In genomic region chr15:50909044-50909342, GRCh38 we compare ENCODE assay signal across 8 cellular contexts. TPM values are rescaled to one million over a fixed set of nuclear protein-coding genes. Genes with fewer than 3 reads are reported as not detected.
DNase-seq lines count a peak whose midpoint lies in the region; FAIRE-seq and TF ChIP-seq lines count a peak whose summit lies in the region.

No MANE protein-coding gene starts in this region.

- peak overlapping the region; percentile 100 for H3K4me3 Mint-ChIP-seq in activated naive CD4-positive, alpha-beta T cell treated with anti-CD3 and anti-CD28 coated beads, Interleukin-2, amount 50 U/mL, for 24 hours

- 0% methylated on average over 5 to 9 of the region's 9 CpGs for WGBS in testis, 2 donors

- H3K27ac ChIP-seq in keratinocyte (ENCODE audit: control insufficient read depth, insufficient read depth, low read length), result peak overlapping the region; percentile 89
- H3K27ac ChIP-seq in testis, result peak overlapping the region; percentile 89 to 97

- no peaks in the 10 kb centered on the region for H4K20me1 ChIP-seq in keratinocyte (ENCODE audit: control insufficient read depth, extremely low read depth, insufficient read depth, low read length)

- peaks cover 37% of the 10 kb centered on the region for H3K4me1 Mint-ChIP-seq in activated naive CD4-positive, alpha-beta T cell treated with anti-CD3 and anti-CD28 coated beads, Interleukin-2, amount 50 U/mL, for 24 hours

- no peak for DNase-seq in AG09309 (ENCODE audit: low read depth)
- DNase-seq in HFF-Myc (ENCODE audit: extremely low read depth, low read depth), result no peak
- no peak for DNase-seq in keratinocyte (ENCODE audit: low read depth, low spot score)
- DNase-seq in testis, result no peak
- no peak for DNase-seq in urothelium cell line (ENCODE audit: low spot score)
- no peak for DNase-seq in stimulated activated CD4-positive, alpha-beta T cell treated with anti-CD3 and anti-CD28 coated beads, Interleukin-1b, Interleukin-23, amount 100 ng/mL, for 48 hours
- no peak for DNase-seq in stimulated activated CD4-positive, alpha-beta T cell treated with anti-CD3 and anti-CD28 coated beads, Interleukin-15, amount 100 ng/mL, for 24 hours

- no peaks in the 10 kb centered on the region for H3K9me3 Mint-ChIP-seq in activated naive CD4-positive, alpha-beta T cell treated with anti-CD3 and anti-CD28 coated beads, Interleukin-2, amount 50 U/mL, for 24 hours

- FAIRE-seq in keratinocyte (lab: Jason Lieb, UNC), result no peak
- no peak for FAIRE-seq in urothelium cell line (lab: Jason Lieb, UNC)

- H3K36me3 ChIP-seq in keratinocyte (ENCODE audit: control insufficient read depth in 2 of 2, extremely low read depth in 1 of 2, insufficient read depth in 2 of 2, low read length in 2 of 2) (peaks cover 0 to 9% of the 10 kb centered on the region in 2 experiments), testis (ENCODE audit: low read depth, missing control alignments) (no peaks in the 10 kb centered on the region)

- H3K27ac Mint-ChIP-seq in activated naive CD4-positive, alpha-beta T cell treated with anti-CD3 and anti-CD28 coated beads, Interleukin-2, amount 50 U/mL, for 24 hours, result peak overlapping the region; percentile 98

- no peak for TF ChIP-seq CTCF in AG09309 (IDR thresholded peaks at IDR 0.05; ENCODE audit: control insufficient read depth, insufficient read depth, low read depth, low read length, missing control alignments)
- TF ChIP-seq CTCF in HFF-Myc (IDR thresholded peaks at IDR 0.05; ENCODE audit: low read depth, low read length, missing control alignments), result no peak
- no peak for TF ChIP-seq CTCF in keratinocyte (optimal IDR thresholded peaks at IDR 0.05 in 1 of 3, IDR thresholded peaks at IDR 0.05 in 1 of 3, conservative IDR thresholded peaks at IDR 0.05 in 1 of 3; ENCODE audit: extremely low read depth in 1 of 3, insufficient read depth in 2 of 3, low read length in 3 of 3)
- TF ChIP-seq CTCF in testis (IDR thresholded peaks at IDR 0.05), result no peak

- no peak for TF ChIP-seq POLR2A in testis (IDR thresholded peaks at IDR 0.05)

- H3K4me3 ChIP-seq in AG09309 (ENCODE audit: control insufficient read depth, low read depth, low read length), result peak overlapping the region; percentile 98
- H3K4me3 ChIP-seq in HFF-Myc (replicated peaks; ENCODE audit: low read depth, low read length), result peak overlapping the region; percentile 93
- peak overlapping the region; percentile 97 to 98 (median 98) for H3K4me3 ChIP-seq in keratinocyte (ENCODE audit: control insufficient read depth in 2 of 3, extremely low read depth in 1 of 3, insufficient read depth in 2 of 3, low read depth in 1 of 3, low read length in 3 of 3)
- peak overlapping the region; percentile 87 to 97 for H3K4me3 ChIP-seq in testis

- H2AFZ ChIP-seq in keratinocyte (ENCODE audit: control insufficient read depth, low read length), result peak overlapping the region; percentile 75

- H3K79me2 ChIP-seq in keratinocyte (ENCODE audit: control insufficient read depth, insufficient read depth, low read length), result peaks cover 14% of the 10 kb centered on the region

- H3K27me3 Mint-ChIP-seq in activated naive CD4-positive, alpha-beta T cell treated with anti-CD3 and anti-CD28 coated beads, Interleukin-2, amount 50 U/mL, for 24 hours, result no peaks in the 10 kb centered on the region

- H3K27me3 ChIP-seq in keratinocyte (ENCODE audit: control insufficient read depth, extremely low read depth, insufficient read depth, low read length) (no peaks in the 10 kb centered on the region), testis (no peaks in the 10 kb centered on the region)

- H3K9me1 ChIP-seq in keratinocyte (ENCODE audit: control insufficient read depth, extremely low read depth, insufficient read depth, low read length), result no peaks in the 10 kb centered on the region

- peak overlapping the region; percentile 97 for H3K4me2 ChIP-seq in keratinocyte (ENCODE audit: control insufficient read depth, extremely low read depth, insufficient read depth, low read depth, low read length)

- peaks cover 8% of the 10 kb centered on the region for H3K36me3 Mint-ChIP-seq in activated naive CD4-positive, alpha-beta T cell treated with anti-CD3 and anti-CD28 coated beads, Interleukin-2, amount 50 U/mL, for 24 hours

- no peaks in the 10 kb centered on the region for H3K9me3 ChIP-seq in keratinocyte (ENCODE audit: control insufficient read depth, low read depth, low read length)
- no peaks in the 10 kb centered on the region for H3K9me3 ChIP-seq in testis

- intact Hi-C loops in testis (cut with DNase I; ENCODE audit: low total_unique reads), result no loop called here

- dilution Hi-C loops in keratinocyte (cut with MboI; ENCODE audit: extremely low pct_ligation_motif_present, low sequenced_read_pairs), result no loop called here

- peak overlapping the region; percentile 94 for H3K9ac ChIP-seq in keratinocyte (ENCODE audit: control insufficient read depth, extremely low read depth, insufficient read depth, low read length)

- peaks cover 21% of the 10 kb centered on the region for H3K4me1 ChIP-seq in keratinocyte (ENCODE audit: control insufficient read depth, extremely low read depth, insufficient read depth, low read length)
- peaks cover 21% of the 10 kb centered on the region for H3K4me1 ChIP-seq in testis

RNA-seq across cellular contexts. Expression of gene AP4E1, which starts 0.5 kb away (rescaled TPM):
- polyA plus RNA-seq in keratinocyte (4.2 to 7.9 TPM (median 5.4 TPM) in 3 replicates), testis (ENCODE audit: insufficient read depth, low read depth, low replicate concordance) (8.1 TPM)
- 4.9 TPM for polyA plus RNA-seq in keratinocyte (2011; ENCODE audit: low read depth)
- polyA plus RNA-seq in keratinocyte (2011; cell fraction: cytosol; rRNA removed), result 3.4 and 6.1 TPM in 2 replicates
- polyA plus RNA-seq in keratinocyte (2011; cell fraction: nucleus; rRNA removed), result 5.6 and 6.7 TPM in 2 replicates
- 5.3 and 7.7 TPM in 2 replicates for polyA plus RNA-seq in keratinocyte (2012; ENCODE audit: low replicate concordance)
- 3.0 to 12.3 TPM (median 5.8 TPM) in 3 replicates for polyA minus RNA-seq in keratinocyte
- polyA minus RNA-seq in keratinocyte (2011; cell fraction: cytosol; rRNA and poly(A)+ RNA removed), result 5.8 TPM
- polyA minus RNA-seq in keratinocyte (2011; cell fraction: nucleus; rRNA and poly(A)+ RNA removed), result 7.7 and 16.6 TPM in 2 replicates
- 10 to 100 TPM; 11.3 to 11.8 TPM for total RNA-seq in testis
